In the genomic region with DNA sequence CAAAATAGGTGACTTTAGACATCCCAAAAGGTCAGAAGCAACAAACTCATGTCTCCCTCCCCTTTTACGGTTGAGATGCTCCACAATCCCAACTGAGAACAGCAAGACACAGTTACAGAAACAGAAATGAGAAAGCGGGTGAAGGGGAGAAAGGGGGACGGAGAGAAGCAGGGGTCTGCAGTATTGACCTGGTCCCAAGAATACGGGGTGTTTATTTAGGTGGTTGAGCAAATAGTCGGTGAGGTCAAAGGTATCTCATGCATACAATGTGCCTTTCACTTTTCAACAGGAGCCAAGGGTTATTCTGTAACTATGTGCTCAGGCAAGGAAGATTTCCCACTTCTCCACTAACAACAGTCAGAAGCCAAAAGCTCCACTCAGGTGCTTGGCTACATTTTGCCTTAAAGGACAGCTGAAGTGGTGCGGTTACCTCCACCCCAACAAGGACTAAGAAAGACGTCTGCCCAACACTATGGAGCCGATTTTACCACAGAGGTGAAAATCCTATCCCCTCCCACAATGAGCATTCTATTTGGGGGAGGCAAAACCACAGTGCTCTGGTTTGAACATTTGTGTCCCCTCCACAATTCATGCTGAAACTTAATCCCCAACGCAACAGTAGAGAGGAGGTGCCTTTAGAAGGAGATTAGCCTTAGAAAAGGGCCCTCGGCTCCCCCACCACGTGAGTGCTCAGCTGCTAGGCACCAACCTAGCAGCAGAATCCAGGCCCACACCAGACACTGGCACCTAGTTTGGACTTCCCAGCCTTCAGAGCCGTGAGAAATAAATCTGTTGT, we compare ENCODE assay signal across 1 cellular context.
TF ChIP-seq lines count a peak whose summit lies in the region.

No MANE protein-coding gene starts in this region.

TF ChIP-seq in HepG2, 621 proteins besides CTCF, POLR2A, EP300 and RAD21 (continued from another document and continues in another):
- TF ChIP-seq, protein P1, sequence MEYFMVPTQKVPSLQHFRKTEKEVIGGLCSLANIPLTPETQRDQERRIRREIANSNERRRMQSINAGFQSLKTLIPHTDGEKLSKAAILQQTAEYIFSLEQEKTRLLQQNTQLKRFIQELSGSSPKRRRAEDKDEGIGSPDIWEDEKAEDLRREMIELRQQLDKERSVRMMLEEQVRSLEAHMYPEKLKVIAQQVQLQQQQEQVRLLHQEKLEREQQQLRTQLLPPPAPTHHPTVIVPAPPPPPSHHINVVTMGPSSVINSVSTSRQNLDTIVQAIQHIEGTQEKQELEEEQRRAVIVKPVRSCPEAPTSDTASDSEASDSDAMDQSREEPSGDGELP (IDR thresholded peaks at IDR 0.05; ENCODE audit: borderline replicate concordance, low read depth) = no peak
- no peak for TF ChIP-seq FOSL1 (CRISPR knock-in tag; IDR thresholded peaks at IDR 0.05; ENCODE audit: borderline replicate concordance)
- TF ChIP-seq RXRA (CRISPR knock-in tag; IDR thresholded peaks at IDR 0.05) = peak; percentile 81; the same call in 1 of the 2 replicates
- TF ChIP-seq PCBP2 (optimal IDR thresholded peaks at IDR 0.05; ENCODE audit: low read depth, low read length, poor library complexity, severe bottlenecking) = no peak
- no peak for TF ChIP-seq NRL (CRISPR knock-in tag; IDR thresholded peaks at IDR 0.05; ENCODE audit: borderline replicate concordance)
- TF ChIP-seq ZNF687 (CRISPR knock-in tag; IDR thresholded peaks at IDR 0.05) = peak; percentile 34
- TF ChIP-seq ARNTL (CRISPR knock-in tag; IDR thresholded peaks at IDR 0.05) = no peak
- peak; percentile 80; the same call in 1 of the 2 replicates for TF ChIP-seq ZNF337 (CRISPR knock-in tag; IDR thresholded peaks at IDR 0.05; ENCODE audit: borderline replicate concordance, low read depth)
- TF ChIP-seq MAX (IDR thresholded peaks at IDR 0.05) = 0 out of 2 replicates have a peak, but pooled peaks have one; percentile 23
- TF ChIP-seq HMGA1 (CRISPR knock-in tag; conservative IDR thresholded peaks at IDR 0.05) = no peak
- TF ChIP-seq, protein P2, sequence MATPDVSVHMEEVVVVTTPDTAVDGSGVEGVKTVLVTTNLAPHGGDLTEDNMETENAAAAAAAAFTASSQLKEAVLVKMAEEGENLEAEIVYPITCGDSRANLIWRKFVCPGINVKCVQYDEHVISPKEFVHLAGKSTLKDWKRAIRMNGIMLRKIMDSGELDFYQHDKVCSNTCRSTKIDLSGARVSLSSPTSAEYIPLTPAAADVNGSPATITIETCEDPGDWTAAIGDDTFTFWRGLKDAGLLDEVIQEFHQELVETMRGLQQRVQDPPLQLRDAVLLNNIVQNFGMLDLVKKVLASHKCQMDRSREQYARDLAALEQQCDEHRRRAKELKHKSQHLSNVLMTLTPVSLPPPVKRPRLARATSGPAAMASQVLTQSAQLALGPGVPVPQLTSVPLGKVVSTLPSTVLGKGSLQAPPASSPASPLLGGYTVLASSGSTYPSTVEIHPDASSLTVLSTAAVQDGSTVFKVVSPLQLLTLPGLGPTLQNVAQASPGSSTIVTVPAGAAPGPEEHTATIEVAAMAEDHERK (CRISPR knock-in tag; IDR thresholded peaks at IDR 0.05; ENCODE audit: low read depth) = no peak
- peak; percentile 61 for TF ChIP-seq THAP11 (CRISPR knock-in tag; IDR thresholded peaks at IDR 0.05)
- TF ChIP-seq BATF2 (CRISPR knock-in tag; IDR thresholded peaks at IDR 0.05) = no peak
- no peak for TF ChIP-seq FLYWCH1 (CRISPR knock-in tag; IDR thresholded peaks at IDR 0.05)
- peak; percentile 70 for TF ChIP-seq RERE (CRISPR knock-in tag; IDR thresholded peaks at IDR 0.05; ENCODE audit: low read depth)
- TF ChIP-seq GATA4 (IDR thresholded peaks at IDR 0.05; ENCODE audit: borderline replicate concordance, low read depth) = 0 out of 2 replicates have a peak, but pooled peaks have one; percentile 17
- peak; percentile 49; the same call in 1 of the 2 replicates for TF ChIP-seq HHEX (CRISPR knock-in tag; IDR thresholded peaks at IDR 0.05)
- TF ChIP-seq AKNA (CRISPR knock-in tag; IDR thresholded peaks at IDR 0.05; ENCODE audit: borderline replicate concordance) = no peak
- no peak for TF ChIP-seq CAMTA2 (CRISPR knock-in tag; IDR thresholded peaks at IDR 0.05; ENCODE audit: borderline replicate concordance)
- TF ChIP-seq ZNF547 (CRISPR knock-in tag; IDR thresholded peaks at IDR 0.05) = peak; percentile 71; the same call in 1 of the 2 replicates
- TF ChIP-seq, protein P3, sequence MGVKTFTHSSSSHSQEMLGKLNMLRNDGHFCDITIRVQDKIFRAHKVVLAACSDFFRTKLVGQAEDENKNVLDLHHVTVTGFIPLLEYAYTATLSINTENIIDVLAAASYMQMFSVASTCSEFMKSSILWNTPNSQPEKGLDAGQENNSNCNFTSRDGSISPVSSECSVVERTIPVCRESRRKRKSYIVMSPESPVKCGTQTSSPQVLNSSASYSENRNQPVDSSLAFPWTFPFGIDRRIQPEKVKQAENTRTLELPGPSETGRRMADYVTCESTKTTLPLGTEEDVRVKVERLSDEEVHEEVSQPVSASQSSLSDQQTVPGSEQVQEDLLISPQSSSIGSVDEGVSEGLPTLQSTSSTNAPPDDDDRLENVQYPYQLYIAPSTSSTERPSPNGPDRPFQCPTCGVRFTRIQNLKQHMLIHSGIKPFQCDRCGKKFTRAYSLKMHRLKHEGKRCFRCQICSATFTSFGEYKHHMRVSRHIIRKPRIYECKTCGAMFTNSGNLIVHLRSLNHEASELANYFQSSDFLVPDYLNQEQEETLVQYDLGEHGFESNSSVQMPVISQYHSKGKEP (CRISPR knock-in tag; IDR thresholded peaks at IDR 0.05) = no peak
- no peak for TF ChIP-seq ZNF7 (CRISPR knock-in tag; IDR thresholded peaks at IDR 0.05)
